In genomic region chr2:149648282-149649030, GRCh38 we compare ENCODE assay signal across 13 cellular contexts.
A peak's percentile ranks its signal among the peaks of the same experiment; 100 is the strongest.
DNase-seq lines count a peak whose midpoint lies in the region; ATAC-seq and TF ChIP-seq lines count a peak whose summit lies in the region.
"Had no signal": no experiment of that assay in that cellular context is flagged by ENCODE, and none has a peak within 500 bp of the region (broad histone marks: within the 10 kb centered on the region; RNA-seq: fewer than 3 reads in every experiment).

No MANE protein-coding gene starts in this region.

- no peaks in the 10 kb centered on the region for H3K4me1 ChIP-seq in uterus

- H3K27me3 ChIP-seq in uterus: no peaks in the 10 kb centered on the region
- H3K27me3 ChIP-seq: right lobe of liver had no signal

- TF ChIP-seq POLR2A in uterus (IDR thresholded peaks at IDR 0.05): no peak

- DNase-seq in NCI-H2227 (lab: John Stamatoyannopoulos, UW; ENCODE audit: unreplicated experiment): peak; percentile 29
- DNase-seq in NCI-H2227 treated with DMSO at 0.1 percent for 48 hours (lab: John Stamatoyannopoulos, UW): no peak
- DNase-seq in brain pericyte (ENCODE audit: low read depth, low spot score): peak; percentile 42
- peak; percentile 98 for DNase-seq in islet precursor cell
- DNase-seq in uterus: peak; percentile 11 to 16
- DNase-seq in DMS 273 treated with DMSO at 0.1 percent for 48 hours (lab: John Stamatoyannopoulos, UW): no peak
- DNase-seq: activated CD4-positive, alpha-beta T cell treated with anti-CD3 and anti-CD28 coated beads, Interleukin-2, amount 50 U/mL, for 1 hour; effector CD8-positive, alpha-beta T cell; NCI-H2171; right lobe of liver had no signal

- no peak overlapping the region for H3K4me3 ChIP-seq in uterus
- H3K4me3 ChIP-seq: right lobe of liver had no signal

- peak overlapping the region in 1 of 2 donors; percentile 23 for H3K27ac ChIP-seq in uterus
- H3K27ac ChIP-seq: 22Rv1, right lobe of liver had no signal

- ATAC-seq in GM18519 (IDR thresholded peaks at IDR 0.05; ENCODE audit: low FRiP score, unreplicated experiment) (no peak), HG03565 (IDR thresholded peaks at IDR 0.05; ENCODE audit: unreplicated experiment) (no peak)

- intact Hi-C loops in uterus (cut with DNase I; ENCODE audit: low total_unique reads): no loop called here

- H3K36me3 ChIP-seq in uterus: no peaks in the 10 kb centered on the region
- H3K36me3 ChIP-seq: right lobe of liver had no signal

- no peaks in the 10 kb centered on the region for H3K9me3 ChIP-seq in uterus
- H3K9me3 ChIP-seq: right lobe of liver had no signal

- no peak for TF ChIP-seq CTCF in uterus (IDR thresholded peaks at IDR 0.05)

Comparison
In these comparisons a context has a peak if more than half of its experiments do, and no peak if none do; other contexts are left out.
1. DNase-seq: peak in NCI-H2227 (single experiment), brain pericyte (single experiment), islet precursor cell (single experiment) and uterus (2 of 2); none in NCI-H2227 treated with DMSO at 0.1 percent for 48 hours (single experiment) and DMS 273 treated with DMSO at 0.1 percent for 48 hours (single experiment).